ENCODE assay signal across 8 cellular contexts in the genomic region with DNA sequence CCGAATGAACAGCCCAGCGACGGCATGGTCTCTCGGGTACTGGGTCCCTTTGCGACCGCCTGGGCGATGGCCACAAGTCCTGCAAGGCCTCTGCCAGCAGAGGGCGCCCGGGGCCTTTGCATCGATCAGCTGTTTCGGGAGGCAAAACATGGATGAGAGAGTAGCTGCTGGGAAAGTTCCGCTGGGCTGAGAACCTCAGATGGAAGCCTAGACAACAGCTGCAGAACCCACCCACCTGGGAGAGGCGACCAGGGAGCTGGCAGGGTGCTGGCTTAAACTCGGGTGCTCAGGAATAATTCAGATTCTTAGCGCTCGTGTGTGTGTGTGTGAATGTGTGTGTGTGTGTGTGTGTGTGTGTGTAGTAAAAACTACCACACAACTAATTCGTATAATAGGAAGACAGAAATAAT. TPM values are rescaled to one million over a fixed set of nuclear protein-coding genes. Genes with fewer than 3 reads are reported as not detected.
A peak's percentile ranks its signal among the peaks of the same experiment; 100 is the strongest.
DNase-seq lines count a peak whose midpoint lies in the region; ATAC-seq and TF ChIP-seq lines count a peak whose summit lies in the region.

No MANE protein-coding gene starts in this region.

- H2BK15ac ChIP-seq in IMR-90 (ENCODE audit: low read depth, low read length) = no peak overlapping the region

- H2BK5ac ChIP-seq in IMR-90 (ENCODE audit: low read depth, low read length, poor library complexity, severe bottlenecking) = no peak overlapping the region

- no peak overlapping the region for H3K4me3 Mint-ChIP-seq in neural crest cell

- H3K4me2 ChIP-seq in IMR-90 (ENCODE audit: low read depth, low read length) (no peak overlapping the region; the same call in 1 of the 2 replicates), OCI-LY1 (ENCODE audit: low read length) (no peak overlapping the region)

- POLR2A ChIA-PET in IMR-90 (lab: Charles Lee; ENCODE audit: unreplicated experiment) = interaction anchor here (0.6 kb wide), 1 partner anchor 414 kb away, joined by 5 read pairs; no protein-coding TSS in a partner anchor

- no peaks in the 10 kb centered on the region for H4K20me1 ChIP-seq in IMR-90 (ENCODE audit: insufficient read depth, low read length)
- no peaks in the 10 kb centered on the region for H4K20me1 ChIP-seq in OCI-LY1 (ENCODE audit: insufficient read depth, low read length)

- no peaks in the 10 kb centered on the region for H3K9me3 Mint-ChIP-seq in neural crest cell

- H4K5ac ChIP-seq in IMR-90 (ENCODE audit: low read depth, low read length) = no peak overlapping the region

- peak overlapping the region; percentile 61 for H2AFZ ChIP-seq in IMR-90 (replicated peaks; ENCODE audit: low read length, poor library complexity)
- H2AFZ ChIP-seq in OCI-LY1 (ENCODE audit: low read length) = no peak overlapping the region

- no peak overlapping the region for H3K18ac ChIP-seq in IMR-90 (ENCODE audit: low read depth, low read length)

- no peak overlapping the region for H3K27ac Mint-ChIP-seq in neural crest cell (ENCODE audit: unreplicated experiment)

- TF ChIP-seq POLR2A in IMR-90 (IDR thresholded peaks at IDR 0.05; ENCODE audit: low read depth, low read length) (no peak), thyroid gland (IDR thresholded peaks at IDR 0.05) (no peak)

- H3K9ac ChIP-seq in IMR-90 (ENCODE audit: low read depth, low read length) = no peak overlapping the region
- no peak overlapping the region for H3K9ac ChIP-seq in OCI-LY1 (ENCODE audit: low read length)

- H3K4ac ChIP-seq in IMR-90 (ENCODE audit: low read depth, low read length) = no peak overlapping the region

- H3K36me3 ChIP-seq in IMR-90 (ENCODE audit: control insufficient read depth, insufficient read depth, low read length) = no peaks in the 10 kb centered on the region
- H3K36me3 ChIP-seq in OCI-LY1 (ENCODE audit: insufficient read depth, low read length) = no peaks in the 10 kb centered on the region
- H3K36me3 ChIP-seq in thyroid gland = no peaks in the 10 kb centered on the region

- intact Hi-C loops in IMR-90 (cut with micrococcal nuclease) = loop anchor here (1.0 to 10.0 kb wide), 3 partner anchors 123 to 908 kb away; no protein-coding TSS in a partner anchor
- intact Hi-C loops in thyroid gland (cut with DNase I) = loop anchor here (5.0 kb wide), 1 partner anchor 120 kb away; no protein-coding TSS in a partner anchor

- DNase-seq in CD1c-positive myeloid dendritic cell (ENCODE audit: extremely low spot score) = peak; percentile 75
- peak; percentile 66 for DNase-seq in IMR-90
- peak; percentile 22 for DNase-seq in activated T-cell treated with anti-CD3 and anti-CD28 coated beads for 24 hours (ENCODE audit: low read depth)
- peak; percentile 64 for DNase-seq in fibroblast of peridontal ligament (ENCODE audit: extremely low read depth)
- DNase-seq in neural crest cell (ENCODE audit: low read depth, low spot score) = peak; percentile 95
- DNase-seq in thyroid gland = peak; percentile 79 to 83

- H4K91ac ChIP-seq in IMR-90 (ENCODE audit: insufficient read depth, low read depth, low read length) = no peak overlapping the region

- peak; percentile 72 for ATAC-seq in GM19452 (IDR thresholded peaks at IDR 0.05; ENCODE audit: unreplicated experiment)
- ATAC-seq in IMR-90 (ENCODE audit: low read depth) = peak; percentile 93

- BruUV-seq in IMR-90 (replicated peaks; lab: Mats Ljungman, UMichigan) = no TSS peak

- no peaks in the 10 kb centered on the region for H3F3A ChIP-seq in OCI-LY1 (ENCODE audit: insufficient read depth, low read length)

- H3K27me3 Mint-ChIP-seq in neural crest cell (ENCODE audit: low read depth) = peaks cover 20% of the 10 kb centered on the region

- no peak overlapping the region for H3K56ac ChIP-seq in IMR-90 (ENCODE audit: extremely low read depth, insufficient read depth, low read length)

- H3K23ac ChIP-seq in IMR-90 (ENCODE audit: low read depth, low read length) = no peak overlapping the region

- H3K14ac ChIP-seq in IMR-90 (replicated peaks; ENCODE audit: low read depth, low read length) = no peak overlapping the region

- dilution Hi-C loops in IMR-90 (cut with HindIII; ENCODE audit: low sequenced_read_pairs, unreplicated experiment) = no loop called here

- no peaks in the 10 kb centered on the region for H3K36me3 Mint-ChIP-seq in neural crest cell (ENCODE audit: low read depth)

- peak; percentile 93 for TF ChIP-seq CTCF in IMR-90 (conservative IDR thresholded peaks at IDR 0.05; ENCODE audit: low read depth, low read length)
- peak; percentile 93 for TF ChIP-seq CTCF in OCI-LY1 (IDR thresholded peaks at IDR 0.05; ENCODE audit: low read length)
- TF ChIP-seq CTCF in neural crest cell (conservative IDR thresholded peaks at IDR 0.05) = peak; percentile 92
- peak; percentile 59 to 88 (median 76) for TF ChIP-seq CTCF in thyroid gland (IDR thresholded peaks at IDR 0.05)

- CTCF ChIA-PET in IMR-90 (lab: Yijun Ruan, JAX) = interaction anchor here (0.6 to 2.2 kb wide), 18 partner anchors 8 to 685 kb away, joined by 3 to 56 read pairs (median 3); no protein-coding TSS in a partner anchor

- H2AK9ac ChIP-seq in IMR-90 (replicated peaks; ENCODE audit: low read depth, low read length, poor library complexity) = no peak overlapping the region

- no peaks in the 10 kb centered on the region for H3K4me1 Mint-ChIP-seq in neural crest cell

- H3K79me1 ChIP-seq in IMR-90 (ENCODE audit: low read depth in 1 of 2, low read length in 2 of 2) = no peaks in the 10 kb centered on the region

- H3K27ac ChIP-seq in IMR-90 (ENCODE audit: insufficient read depth, low read length) = no peak overlapping the region
- H3K27ac ChIP-seq in OCI-LY1 (ENCODE audit: low read depth, low read length, poor library complexity, severe bottlenecking) = no peak overlapping the region
- H3K27ac ChIP-seq in thyroid gland = no peak overlapping the region

- H3K4me3 ChIP-seq in IMR-90 (ENCODE audit: insufficient read depth, low read depth, low read length) (no peak overlapping the region), OCI-LY1 (ENCODE audit: low read depth, low read length, poor library complexity, severe bottlenecking) (no peak overlapping the region), thyroid gland (replicated peaks in 1 of 3) (no peak overlapping the region)

- H2BK120ac ChIP-seq in IMR-90 (ENCODE audit: low read depth, low read length) = no peak overlapping the region

- no peaks in the 10 kb centered on the region for H3K9me1 ChIP-seq in IMR-90 (ENCODE audit: insufficient read depth, low read length)

- no peaks in the 10 kb centered on the region for H3K79me2 ChIP-seq in OCI-LY1 (ENCODE audit: insufficient read depth, low read length)

- in situ Hi-C loops in IMR-90 (cut with MboI; ENCODE audit: low sequenced_read_pairs) = loop anchor here (5.0 kb wide), 1 partner anchor 120 kb away; no protein-coding TSS in a partner anchor

- H3K4me1 ChIP-seq in IMR-90 (ENCODE audit: control insufficient read depth, insufficient read depth, low read length) (no peaks in the 10 kb centered on the region), OCI-LY1 (ENCODE audit: insufficient read depth, low read length, severe bottlenecking) (no peaks in the 10 kb centered on the region), thyroid gland (peaks cover 9 to 11% of the 10 kb centered on the region in 2 donors)

- no peak overlapping the region for H4K8ac ChIP-seq in IMR-90 (ENCODE audit: low read depth in 2 of 2, low read length in 2 of 2)

- H3K9me3 ChIP-seq in IMR-90 (ENCODE audit: control insufficient read depth, insufficient read depth, low read length) (no peaks in the 10 kb centered on the region), OCI-LY1 (ENCODE audit: low read length) (no peaks in the 10 kb centered on the region), thyroid gland (no peaks in the 10 kb centered on the region)

- WGBS in IMR-90 (ENCODE audit: extremely low coverage in 2 of 2, insufficient read length in 1 of 2), 2 experiments = no CpG with 5 or more reads among the region's 17 CpGs
- 18 to 21% methylated on average over 16 to 17 of the region's 17 CpGs for WGBS in thyroid gland, 2 donors

- H3K9me2 ChIP-seq in OCI-LY1 (ENCODE audit: low read depth, low read length) = no peaks in the 10 kb centered on the region

- H2BK20ac ChIP-seq in IMR-90 (ENCODE audit: low read depth, low read length) = no peak overlapping the region

- H3K27me3 ChIP-seq in IMR-90 (ENCODE audit: control insufficient read depth, insufficient read depth, low read length) = peaks cover 5% of the 10 kb centered on the region
- H3K27me3 ChIP-seq in OCI-LY1 (ENCODE audit: insufficient read depth, low read length) = no peaks in the 10 kb centered on the region
- no peaks in the 10 kb centered on the region for H3K27me3 ChIP-seq in thyroid gland

- TF ChIP-seq RAD21 in IMR-90 (IDR thresholded peaks at IDR 0.05; ENCODE audit: low read length) = peak; percentile 91

- no peak overlapping the region for H2AK5ac ChIP-seq in IMR-90 (ENCODE audit: low read depth, low read length)

TF ChIP-seq in IMR-90, 13 proteins besides CTCF, POLR2A, EP300 and RAD21:
- TF ChIP-seq NFE2L2 (IDR thresholded peaks at IDR 0.05; ENCODE audit: low read depth, low read length) = no peak
- no peak for TF ChIP-seq FOS (IDR thresholded peaks at IDR 0.05; ENCODE audit: low read depth, low read length)
- TF ChIP-seq CHD1 (IDR thresholded peaks at IDR 0.05; ENCODE audit: low read depth, low read length) = no peak
- TF ChIP-seq SMC3 (IDR thresholded peaks at IDR 0.05; ENCODE audit: low read depth, low read length) = peak; percentile 82
- TF ChIP-seq, protein P1, sequence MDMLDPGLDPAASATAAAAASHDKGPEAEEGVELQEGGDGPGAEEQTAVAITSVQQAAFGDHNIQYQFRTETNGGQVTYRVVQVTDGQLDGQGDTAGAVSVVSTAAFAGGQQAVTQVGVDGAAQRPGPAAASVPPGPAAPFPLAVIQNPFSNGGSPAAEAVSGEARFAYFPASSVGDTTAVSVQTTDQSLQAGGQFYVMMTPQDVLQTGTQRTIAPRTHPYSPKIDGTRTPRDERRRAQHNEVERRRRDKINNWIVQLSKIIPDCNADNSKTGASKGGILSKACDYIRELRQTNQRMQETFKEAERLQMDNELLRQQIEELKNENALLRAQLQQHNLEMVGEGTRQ (IDR thresholded peaks at IDR 0.05; ENCODE audit: low read depth, low read length) = no peak

RNA-seq across cellular contexts. Expression of a gene that starts 50.0 kb away (rescaled TPM):
- total RNA-seq in IMR-90 (2012; rRNA removed) (30.3 and 31.0 TPM in 2 replicates), neural crest cell (21.4 and 21.5 TPM in 2 replicates), thyroid gland (10 to 100 TPM; 15.8 to 20.3 (median 20.0) TPM)
- polyA plus RNA-seq in IMR-90 (2012; rRNA removed) = 11.7 and 12.8 TPM in 2 replicates
- polyA plus RNA-seq in IMR-90 (2012; cell fraction: cytosol; rRNA removed) = 7.0 and 7.6 TPM in 2 replicates
- polyA plus RNA-seq in IMR-90 (2012; cell fraction: nucleus; rRNA removed; ENCODE audit: low replicate concordance) = 12.8 and 13.3 TPM in 2 replicates

Comparison
In these comparisons a context has a peak if more than half of its experiments do, and no peak if none do; other contexts are left out.
1. DNase-seq: peak in every context shown above with its lines; median percentile 95 in neural crest cell; 81 in thyroid gland; 75 in CD1c-positive myeloid dendritic cell; 66 in IMR-90; 64 in fibroblast of peridontal ligament; 22 in activated T-cell treated with anti-CD3 and anti-CD28 coated beads for 24 hours.